Comparison of ENCODE assay signal across 1 cellular context in the genomic region with DNA sequence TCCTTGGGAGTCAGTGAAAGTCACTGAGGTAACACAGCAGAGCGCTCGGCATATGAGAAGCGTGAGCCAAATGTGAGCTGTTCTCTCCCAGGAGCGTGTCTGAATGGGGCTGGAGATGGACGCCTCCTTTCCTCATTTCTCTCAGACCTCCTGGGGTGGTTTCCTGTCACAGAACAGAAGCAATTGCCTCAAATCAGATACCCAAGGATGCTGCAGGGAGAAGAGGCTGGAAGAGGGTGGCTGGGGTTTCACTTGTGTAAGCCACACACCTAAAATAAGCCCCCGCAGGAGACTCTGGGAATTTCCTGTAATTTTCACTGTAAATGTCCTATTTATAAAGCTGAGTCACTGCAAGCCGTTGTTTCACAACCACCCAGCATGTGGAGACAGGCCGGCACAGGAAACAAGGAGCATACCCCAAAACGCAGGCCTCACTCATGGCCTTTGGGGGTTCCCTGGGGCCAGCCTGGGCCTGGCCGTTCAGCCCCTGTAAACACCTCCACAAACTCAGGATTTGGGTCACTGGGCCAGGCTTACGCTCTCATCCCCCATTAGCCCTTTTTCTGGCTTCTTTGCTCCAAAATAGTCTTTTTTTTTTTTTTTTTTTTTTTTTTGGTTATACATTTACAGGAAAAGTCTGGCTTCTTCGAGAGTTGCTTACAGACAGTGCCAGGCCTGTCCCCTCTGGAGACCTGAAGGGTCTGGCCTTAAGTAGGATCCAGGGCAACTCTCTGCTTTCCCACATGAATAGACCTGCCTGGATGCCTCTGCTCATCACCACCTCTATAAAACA.
TF ChIP-seq lines count a peak whose summit lies in the region.

No MANE protein-coding gene starts in this region.

TF ChIP-seq in A549, 52 proteins besides CTCF, POLR2A, EP300 and RAD21 (continued from another document):
- TF ChIP-seq, protein P1, sequence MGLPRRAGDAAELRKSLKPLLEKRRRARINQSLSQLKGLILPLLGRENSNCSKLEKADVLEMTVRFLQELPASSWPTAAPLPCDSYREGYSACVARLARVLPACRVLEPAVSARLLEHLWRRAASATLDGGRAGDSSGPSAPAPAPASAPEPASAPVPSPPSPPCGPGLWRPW (IDR thresholded peaks at IDR 0.05): peak; percentile 62; the same call in 1 of the 2 replicates
- peak; percentile 73 for TF ChIP-seq ZSCAN20 (CRISPR knock-in tag; IDR thresholded peaks at IDR 0.05)
- TF ChIP-seq KDM1A (IDR thresholded peaks at IDR 0.05; ENCODE audit: low read depth): no peak
- TF ChIP-seq, protein P2, sequence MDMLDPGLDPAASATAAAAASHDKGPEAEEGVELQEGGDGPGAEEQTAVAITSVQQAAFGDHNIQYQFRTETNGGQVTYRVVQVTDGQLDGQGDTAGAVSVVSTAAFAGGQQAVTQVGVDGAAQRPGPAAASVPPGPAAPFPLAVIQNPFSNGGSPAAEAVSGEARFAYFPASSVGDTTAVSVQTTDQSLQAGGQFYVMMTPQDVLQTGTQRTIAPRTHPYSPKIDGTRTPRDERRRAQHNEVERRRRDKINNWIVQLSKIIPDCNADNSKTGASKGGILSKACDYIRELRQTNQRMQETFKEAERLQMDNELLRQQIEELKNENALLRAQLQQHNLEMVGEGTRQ (IDR thresholded peaks at IDR 0.05): no peak
- no peak for TF ChIP-seq CBX8 (IDR thresholded peaks at IDR 0.05)
- TF ChIP-seq, protein P3, sequence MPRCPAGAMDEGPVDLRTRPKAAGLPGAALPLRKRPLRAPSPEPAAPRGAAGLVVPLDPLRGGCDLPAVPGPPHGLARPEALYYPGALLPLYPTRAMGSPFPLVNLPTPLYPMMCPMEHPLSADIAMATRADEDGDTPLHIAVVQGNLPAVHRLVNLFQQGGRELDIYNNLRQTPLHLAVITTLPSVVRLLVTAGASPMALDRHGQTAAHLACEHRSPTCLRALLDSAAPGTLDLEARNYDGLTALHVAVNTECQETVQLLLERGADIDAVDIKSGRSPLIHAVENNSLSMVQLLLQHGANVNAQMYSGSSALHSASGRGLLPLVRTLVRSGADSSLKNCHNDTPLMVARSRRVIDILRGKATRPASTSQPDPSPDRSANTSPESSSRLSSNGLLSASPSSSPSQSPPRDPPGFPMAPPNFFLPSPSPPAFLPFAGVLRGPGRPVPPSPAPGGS (IDR thresholded peaks at IDR 0.05): no peak
- peak; percentile 81 for TF ChIP-seq NFE2L2 (conservative IDR thresholded peaks at IDR 0.05; ENCODE audit: low read length)
- TF ChIP-seq, protein P4, sequence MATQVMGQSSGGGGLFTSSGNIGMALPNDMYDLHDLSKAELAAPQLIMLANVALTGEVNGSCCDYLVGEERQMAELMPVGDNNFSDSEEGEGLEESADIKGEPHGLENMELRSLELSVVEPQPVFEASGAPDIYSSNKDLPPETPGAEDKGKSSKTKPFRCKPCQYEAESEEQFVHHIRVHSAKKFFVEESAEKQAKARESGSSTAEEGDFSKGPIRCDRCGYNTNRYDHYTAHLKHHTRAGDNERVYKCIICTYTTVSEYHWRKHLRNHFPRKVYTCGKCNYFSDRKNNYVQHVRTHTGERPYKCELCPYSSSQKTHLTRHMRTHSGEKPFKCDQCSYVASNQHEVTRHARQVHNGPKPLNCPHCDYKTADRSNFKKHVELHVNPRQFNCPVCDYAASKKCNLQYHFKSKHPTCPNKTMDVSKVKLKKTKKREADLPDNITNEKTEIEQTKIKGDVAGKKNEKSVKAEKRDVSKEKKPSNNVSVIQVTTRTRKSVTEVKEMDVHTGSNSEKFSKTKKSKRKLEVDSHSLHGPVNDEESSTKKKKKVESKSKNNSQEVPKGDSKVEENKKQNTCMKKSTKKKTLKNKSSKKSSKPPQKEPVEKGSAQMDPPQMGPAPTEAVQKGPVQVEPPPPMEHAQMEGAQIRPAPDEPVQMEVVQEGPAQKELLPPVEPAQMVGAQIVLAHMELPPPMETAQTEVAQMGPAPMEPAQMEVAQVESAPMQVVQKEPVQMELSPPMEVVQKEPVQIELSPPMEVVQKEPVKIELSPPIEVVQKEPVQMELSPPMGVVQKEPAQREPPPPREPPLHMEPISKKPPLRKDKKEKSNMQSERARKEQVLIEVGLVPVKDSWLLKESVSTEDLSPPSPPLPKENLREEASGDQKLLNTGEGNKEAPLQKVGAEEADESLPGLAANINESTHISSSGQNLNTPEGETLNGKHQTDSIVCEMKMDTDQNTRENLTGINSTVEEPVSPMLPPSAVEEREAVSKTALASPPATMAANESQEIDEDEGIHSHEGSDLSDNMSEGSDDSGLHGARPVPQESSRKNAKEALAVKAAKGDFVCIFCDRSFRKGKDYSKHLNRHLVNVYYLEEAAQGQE (IDR thresholded peaks at IDR 0.05): no peak
- TF ChIP-seq EHMT2 (IDR thresholded peaks at IDR 0.05; ENCODE audit: low read depth): no peak
- TF ChIP-seq HOXB5 (CRISPR knock-in tag; IDR thresholded peaks at IDR 0.05): peak; percentile 88
- TF ChIP-seq TP53 (CRISPR knock-in tag; IDR thresholded peaks at IDR 0.05): peak; percentile 74; the same call in 1 of the 2 replicates
- TF ChIP-seq POLR2AphosphoS2 (conservative IDR thresholded peaks at IDR 0.05; ENCODE audit: low read length): no peak
- TF ChIP-seq KDM5A (IDR thresholded peaks at IDR 0.05): no peak
- TF ChIP-seq HEYL (CRISPR knock-in tag; IDR thresholded peaks at IDR 0.05): peak; percentile 78
- peak; percentile 51; the same call in 1 of the 2 replicates for TF ChIP-seq ZNF302 (CRISPR knock-in tag; IDR thresholded peaks at IDR 0.05)
- no peak for TF ChIP-seq CHD4 (IDR thresholded peaks at IDR 0.05; ENCODE audit: borderline replicate concordance)
- TF ChIP-seq PHF8 (IDR thresholded peaks at IDR 0.05; ENCODE audit: borderline replicate concordance, low read depth): no peak
- peak; percentile 89 for TF ChIP-seq MAFK (IDR thresholded peaks at IDR 0.05; ENCODE audit: partially characterized antibody)
- TF ChIP-seq HOXA7 (CRISPR knock-in tag; IDR thresholded peaks at IDR 0.05): peak; percentile 81; the same call in 1 of the 2 replicates
- TF ChIP-seq GATA3 (IDR thresholded peaks at IDR 0.05; ENCODE audit: borderline replicate concordance): peak; percentile 21; the same call in 1 of the 2 replicates
- no peak for TF ChIP-seq CBX2 (IDR thresholded peaks at IDR 0.05; ENCODE audit: borderline replicate concordance, low read depth)
- no peak for TF ChIP-seq HDAC2 (IDR thresholded peaks at IDR 0.05)
